In the genomic region with DNA sequence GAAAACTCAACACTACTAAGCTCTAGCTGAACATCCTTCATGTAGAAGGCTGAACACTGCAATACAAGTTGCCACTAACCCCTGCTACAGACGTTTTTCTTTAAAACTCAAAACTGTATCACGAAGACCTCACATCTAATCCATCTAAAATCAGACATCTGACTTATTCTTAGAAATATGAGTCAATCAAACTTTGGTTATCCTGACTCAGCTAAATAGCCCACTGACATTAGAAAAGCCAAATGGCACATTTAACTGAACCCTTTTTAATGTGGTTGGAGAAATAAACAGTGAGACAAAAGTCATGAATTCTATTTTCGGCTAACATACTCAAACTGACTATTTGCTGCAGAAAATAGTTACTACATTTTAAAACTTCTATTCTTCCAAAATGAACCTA, we compare ENCODE assay signal across 17 cellular contexts. TPM values are rescaled to one million over a fixed set of nuclear protein-coding genes. Genes with fewer than 3 reads are reported as not detected.
DNase-seq lines count a peak whose midpoint lies in the region; ATAC-seq, FAIRE-seq and TF ChIP-seq lines count a peak whose summit lies in the region.
"Had no signal": no experiment of that assay in that cellular context is flagged by ENCODE, and none has a peak within 500 bp of the region (broad histone marks: within the 10 kb centered on the region; RNA-seq: fewer than 3 reads in every experiment).

No MANE protein-coding gene starts in this region.

- no peak for TF ChIP-seq CTCF in A549 (IDR thresholded peaks at IDR 0.05)
- no peak for TF ChIP-seq CTCF in HFFc6 (IDR thresholded peaks at IDR 0.05)
- TF ChIP-seq CTCF in chondrocyte (IDR thresholded peaks at IDR 0.05), result no peak
- no peak for TF ChIP-seq CTCF in osteocyte (IDR thresholded peaks at IDR 0.05)

- WGBS in A549 (ENCODE audit: missing lambda C conversion rate), result 74% methylated on average over 3 of the region's 3 CpGs

- H3K27me3 Mint-ChIP-seq in HFFc6 (ENCODE audit: insufficient read depth) (no peaks in the 10 kb centered on the region), chondrocyte (ENCODE audit: low read depth) (no peaks in the 10 kb centered on the region), osteocyte (ENCODE audit: unreplicated experiment) (no peaks in the 10 kb centered on the region)
- H3K27me3 Mint-ChIP-seq in activated naive CD4-positive, alpha-beta T cell treated with anti-CD3 and anti-CD28 coated beads, Interleukin-2, amount 10 ng/mL, durations not matched to agents 7 days and 5 days, result no peaks in the 10 kb centered on the region
- H3K27me3 Mint-ChIP-seq: activated CD8-positive, alpha-beta memory T cell treated with anti-CD3 and anti-CD28 coated beads, Interleukin-2, amount 10 ng/mL, durations not matched to agents 7 days and 5 days had no signal

- H3K4me3 Mint-ChIP-seq in HFFc6 (peak overlapping the region; percentile 65; the same call in 1 of the 2 replicates), chondrocyte (ENCODE audit: unreplicated experiment) (no peak overlapping the region), osteocyte (ENCODE audit: unreplicated experiment) (no peak overlapping the region)
- no peak overlapping the region for H3K4me3 Mint-ChIP-seq in activated naive CD4-positive, alpha-beta T cell treated with anti-CD3 and anti-CD28 coated beads, Interleukin-2, amount 10 ng/mL, durations not matched to agents 7 days and 5 days
- H3K4me3 Mint-ChIP-seq: activated CD8-positive, alpha-beta memory T cell treated with anti-CD3 and anti-CD28 coated beads, Interleukin-2, amount 10 ng/mL, durations not matched to agents 7 days and 5 days; T-helper 2 cell treated with Interferon-gamma antibody and Interleukin-4, amounts not matched to agents 5 μg/mL and 100 μg/mL, for 36 hours had no signal

- H3K4me2 ChIP-seq in A549, result no peak overlapping the region

- H3K27ac Mint-ChIP-seq in HFFc6 (peak overlapping the region; percentile 64; the same call in 1 of the 2 replicates), chondrocyte (ENCODE audit: unreplicated experiment) (peak overlapping the region; percentile 81), osteocyte (ENCODE audit: unreplicated experiment) (peak overlapping the region; percentile 76)
- H3K27ac Mint-ChIP-seq in activated naive CD4-positive, alpha-beta T cell treated with anti-CD3 and anti-CD28 coated beads, Interleukin-2, amount 10 ng/mL, durations not matched to agents 7 days and 5 days, result no peak overlapping the region
- H3K27ac Mint-ChIP-seq: activated CD8-positive, alpha-beta memory T cell treated with anti-CD3 and anti-CD28 coated beads, Interleukin-2, amount 10 ng/mL, durations not matched to agents 7 days and 5 days; T-helper 2 cell treated with Interferon-gamma antibody and Interleukin-4, amounts not matched to agents 5 μg/mL and 100 μg/mL, for 36 hours had no signal

- no peaks in the 10 kb centered on the region for H3K9me3 ChIP-seq in A549

- peaks cover 12% of the 10 kb centered on the region for H3K4me1 ChIP-seq in A549

- FAIRE-seq in A549 (lab: Jason Lieb, UNC), result no peak
- FAIRE-seq: GM19239 had no signal

- DNase-seq in A549 (ENCODE audit: low read depth in 1 of 2, low spot score in 1 of 2) (no peak), HFFc6 (no peak), chondrocyte (ENCODE audit: low spot score) (no peak), osteocyte (ENCODE audit: extremely low spot score, unreplicated experiment) (no peak), NCI-H2196 treated with DMSO at 0.1 percent for 48 hours (lab: John Stamatoyannopoulos, UW; ENCODE audit: unreplicated experiment) (no peak), COLO829 (ENCODE audit: low spot score) (no peak)
- DNase-seq in activated naive CD4-positive, alpha-beta T cell treated with anti-CD3 and anti-CD28 coated beads, Interleukin-2, amount 10 ng/mL, durations not matched to agents 7 days and 5 days, result no peak
- DNase-seq: activated CD4-positive, CD25-positive, alpha-beta regulatory T cell treated with anti-CD3 and anti-CD28 coated beads, Interleukin-2, amount 50 U/mL, for 72 hours; activated CD8-positive, alpha-beta memory T cell treated with anti-CD3 and anti-CD28 coated beads, Interleukin-2, amount 10 ng/mL, durations not matched to agents 7 days and 5 days; amniotic stem cell; cortex of kidney; EL; NCI-H446; SIG-M5 had no signal

- no peak for TF ChIP-seq EP300 in A549 (IDR thresholded peaks at IDR 0.05)

- peaks cover 50% of the 10 kb centered on the region for H3K4me1 Mint-ChIP-seq in HFFc6 (ENCODE audit: low read depth)
- peaks cover 48% of the 10 kb centered on the region for H3K4me1 Mint-ChIP-seq in chondrocyte (ENCODE audit: low read depth)
- peaks cover 52% of the 10 kb centered on the region for H3K4me1 Mint-ChIP-seq in osteocyte (ENCODE audit: unreplicated experiment)
- no peaks in the 10 kb centered on the region for H3K4me1 Mint-ChIP-seq in activated naive CD4-positive, alpha-beta T cell treated with anti-CD3 and anti-CD28 coated beads, Interleukin-2, amount 10 ng/mL, durations not matched to agents 7 days and 5 days
- H3K4me1 Mint-ChIP-seq: activated CD8-positive, alpha-beta memory T cell treated with anti-CD3 and anti-CD28 coated beads, Interleukin-2, amount 10 ng/mL, durations not matched to agents 7 days and 5 days had no signal

- ATAC-seq in A549, result no peak
- ATAC-seq in HG02623 (IDR thresholded peaks at IDR 0.05; ENCODE audit: unreplicated experiment), result no peak
- ATAC-seq: activated CD8-positive, alpha-beta memory T cell treated with anti-CD3 and anti-CD28 coated beads, Interleukin-2, amount 10 ng/mL, durations not matched to agents 7 days and 5 days had no signal

- H3K9me3 Mint-ChIP-seq in HFFc6, result no peaks in the 10 kb centered on the region
- H3K9me3 Mint-ChIP-seq in chondrocyte (ENCODE audit: low read depth), result no peaks in the 10 kb centered on the region
- no peaks in the 10 kb centered on the region for H3K9me3 Mint-ChIP-seq in osteocyte (ENCODE audit: unreplicated experiment)
- H3K9me3 Mint-ChIP-seq in activated naive CD4-positive, alpha-beta T cell treated with anti-CD3 and anti-CD28 coated beads, Interleukin-2, amount 10 ng/mL, durations not matched to agents 7 days and 5 days, result no peaks in the 10 kb centered on the region
- H3K9me3 Mint-ChIP-seq: T-helper 2 cell treated with Interferon-gamma antibody and Interleukin-4, amounts not matched to agents 5 μg/mL and 100 μg/mL, for 36 hours had no signal

- TF ChIP-seq RAD21 in A549 (conservative IDR thresholded peaks at IDR 0.05 in 1 of 2, IDR thresholded peaks at IDR 0.05 in 1 of 2), result no peak

- POLR2A ChIA-PET in A549 (lab: Yijun Ruan, JAX), result no interaction called here

- H3K4me3 ChIP-seq in A549, result no peak overlapping the region

- H3K27ac ChIP-seq in A549, result no peak overlapping the region

- CTCF ChIA-PET in A549 (lab: Yijun Ruan, JAX), result interaction anchor here (0.8 to 0.9 kb wide), 3 partner anchors 11 to 125 kb away, joined by 3 to 5 read pairs (median 3); no protein-coding TSS in a partner anchor
- CTCF ChIA-PET in activated naive CD4-positive, alpha-beta T cell treated with anti-CD3 and anti-CD28 coated beads, Interleukin-2, amount 10 ng/mL, durations not matched to agents 7 days and 5 days (lab: Charles Lee), result interaction anchor here (0.6 kb wide), 1 partner anchor 262 kb away, joined by 4 read pairs; no protein-coding TSS in a partner anchor

- H3K36me3 Mint-ChIP-seq in HFFc6 (ENCODE audit: low read depth) (peaks cover 15% of the 10 kb centered on the region), chondrocyte (ENCODE audit: low read depth) (peaks cover 12% of the 10 kb centered on the region), osteocyte (ENCODE audit: unreplicated experiment) (peaks cover 20% of the 10 kb centered on the region)
- no peaks in the 10 kb centered on the region for H3K36me3 Mint-ChIP-seq in activated naive CD4-positive, alpha-beta T cell treated with anti-CD3 and anti-CD28 coated beads, Interleukin-2, amount 10 ng/mL, durations not matched to agents 7 days and 5 days
- H3K36me3 Mint-ChIP-seq: activated CD8-positive, alpha-beta memory T cell treated with anti-CD3 and anti-CD28 coated beads, Interleukin-2, amount 10 ng/mL, durations not matched to agents 7 days and 5 days had no signal

- no peak for TF ChIP-seq POLR2A in A549 (IDR thresholded peaks at IDR 0.05; ENCODE audit: low read length)

TF ChIP-seq in A549, 52 proteins besides CTCF, POLR2A, EP300 and RAD21:
- TF ChIP-seq CHD2 (IDR thresholded peaks at IDR 0.05; ENCODE audit: low read length, partially characterized antibody) (no peak), MAFK (IDR thresholded peaks at IDR 0.05; ENCODE audit: partially characterized antibody) (peak; percentile 51), SREBF2 (IDR thresholded peaks at IDR 0.05) (no peak), ZSCAN20 (CRISPR knock-in tag; IDR thresholded peaks at IDR 0.05) (no peak), JUNB (IDR thresholded peaks at IDR 0.05) (no peak)

RNA-seq across cellular contexts. Expression of gene WLS, which starts 35.6 kb away (rescaled TPM):
- polyA plus RNA-seq in A549 (2011; rRNA removed), result 6.6 and 7.7 TPM in 2 replicates
- 1.8 and 2.0 TPM in 2 replicates for polyA plus RNA-seq in A549 (2012; cell fraction: cytosol; rRNA removed)
- 2.1 and 3.4 TPM in 2 replicates for polyA plus RNA-seq in A549 (2012; cell fraction: nucleus; rRNA removed)
- 8.7 to 12.1 TPM (median 10.9 TPM) in 3 replicates for polyA plus RNA-seq in A549 (2017; fragmentation: RNase III; extraction: RNeasy Plus Mini Kit Qiagen cat#74134 plus additional on column Dnase treatment)
- polyA minus RNA-seq in A549 (2011; rRNA and poly(A)+ RNA removed), result 9.5 TPM in 2 replicates
- 10 to 100 TPM; 39.4 to 52.0 (median 42.3) TPM for total RNA-seq in HFFc6 (2021; fragmentation: NEBNext Ultra II Directional; extraction: Animal tissue kit (Norgen Biotek cat#: 25700))
- 149 to 207 TPM (median 160 TPM) in 3 replicates for total RNA-seq in chondrocyte
- total RNA-seq in osteocyte, result 334 and 341 TPM in 2 replicates
- total RNA-seq: activated CD8-positive, alpha-beta memory T cell treated with anti-CD3 and anti-CD28 coated beads, Interleukin-2, amount 10 ng/mL, durations not matched to agents 7 days and 5 days had no signal
